ENCODE assay signal across 1 cellular context in genomic region chr1:57835620-57836019, GRCh38.
TF ChIP-seq lines count a peak whose summit lies in the region.

No MANE protein-coding gene starts in this region.

TF ChIP-seq in IMR-90, 13 proteins besides CTCF, POLR2A, EP300 and RAD21 (continued from another document):
- no peak for TF ChIP-seq BHLHE40 (IDR thresholded peaks at IDR 0.05; ENCODE audit: low read depth, low read length)
- no peak for TF ChIP-seq USF2 (IDR thresholded peaks at IDR 0.05; ENCODE audit: low read depth, low read length)
- no peak for TF ChIP-seq CEBPB (IDR thresholded peaks at IDR 0.05; ENCODE audit: low read depth, low read length)
- no peak for TF ChIP-seq FOS (IDR thresholded peaks at IDR 0.05; ENCODE audit: low read depth, low read length)
- no peak for TF ChIP-seq SMC3 (IDR thresholded peaks at IDR 0.05; ENCODE audit: low read depth, low read length)
- TF ChIP-seq RCOR1 (IDR thresholded peaks at IDR 0.05; ENCODE audit: insufficient replicate concordance, low read length) = no peak
